In the genomic region with DNA sequence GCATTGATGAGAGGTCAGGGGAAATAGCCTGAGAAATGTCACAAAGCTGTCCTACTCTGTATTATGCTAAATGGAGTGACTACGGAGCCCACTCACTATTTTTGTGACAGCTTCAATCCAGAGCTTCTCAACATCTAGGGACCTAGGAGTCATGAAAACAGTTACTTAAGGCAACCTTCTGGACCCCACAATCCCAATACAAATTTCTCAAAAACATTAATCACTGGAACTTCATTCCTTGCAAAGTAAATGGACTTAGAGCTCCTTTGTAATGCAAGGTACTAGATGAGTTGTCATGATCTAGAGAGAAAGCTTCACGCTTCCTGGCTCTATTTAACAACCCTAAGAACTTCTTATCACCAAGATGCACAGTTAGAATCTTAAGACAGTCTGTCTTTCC, we compare ENCODE assay signal across 13 cellular contexts. TPM values are rescaled to one million over a fixed set of nuclear protein-coding genes. Genes with fewer than 3 reads are reported as not detected.
DNase-seq lines count a peak whose midpoint lies in the region; ATAC-seq, FAIRE-seq and TF ChIP-seq lines count a peak whose summit lies in the region.
"Had no signal": no experiment of that assay in that cellular context is flagged by ENCODE, and none has a peak within 500 bp of the region (broad histone marks: within the 10 kb centered on the region; RNA-seq: fewer than 3 reads in every experiment).

No MANE protein-coding gene starts in this region.

- no peaks in the 10 kb centered on the region for H3K27me3 ChIP-seq in PC-3 (ENCODE audit: low read length)
- no peaks in the 10 kb centered on the region for H3K27me3 ChIP-seq in H1 (replicated peaks in 1 of 4; ENCODE audit: control insufficient read depth in 3 of 4, extremely low read depth in 1 of 4, insufficient read depth in 3 of 4, low read length in 3 of 4)
- no peaks in the 10 kb centered on the region for H3K27me3 ChIP-seq in smooth muscle cell (ENCODE audit: low read depth)
- no peaks in the 10 kb centered on the region for H3K27me3 ChIP-seq in prostate gland (replicated peaks; ENCODE audit: insufficient read depth)

- CTCF ChIA-PET in activated naive CD4-positive, alpha-beta T cell treated with anti-CD3 and anti-CD28 coated beads for 36 hours (lab: Charles Lee), result interaction anchor here (0.6 to 0.9 kb wide), 2 partner anchors 29 to 306 kb away, joined by 3 read pairs; no protein-coding TSS in a partner anchor
- CTCF ChIA-PET in PC-3 (lab: Charles Lee), result interaction anchor here (0.6 kb wide), 1 partner anchor 450 kb away, joined by 4 read pairs; no protein-coding TSS in a partner anchor
- CTCF ChIA-PET in H1 (lab: Charles Lee; ENCODE audit: partially characterized antibody), result interaction anchor here (1.7 kb wide), 1 partner anchor 72 kb away, joined by 4 read pairs; no protein-coding TSS in a partner anchor

- peaks cover 18% of the 10 kb centered on the region for H3K4me1 Mint-ChIP-seq in activated naive CD4-positive, alpha-beta T cell treated with anti-CD3 and anti-CD28 coated beads for 36 hours (ENCODE audit: low read depth)
- H3K4me1 Mint-ChIP-seq in stimulated activated effector memory CD8-positive, alpha-beta T cell treated with anti-CD3 and anti-CD28 coated beads, Interleukin-12 subunit alpha, Interleukin-12 subunit beta, amount 100 ng/mL, for 72 hours, result peaks cover 30% of the 10 kb centered on the region

- no peak overlapping the region for H2AK5ac ChIP-seq in H1 (ENCODE audit: low read depth, low read length)

- ATAC-seq in PC-3, result no peak
- no peak for ATAC-seq in stimulated activated effector memory CD8-positive, alpha-beta T cell treated with anti-CD3 and anti-CD28 coated beads, Interleukin-12 subunit alpha, Interleukin-12 subunit beta, amount 100 ng/mL, for 72 hours
- ATAC-seq in HG03108 (IDR thresholded peaks at IDR 0.05; ENCODE audit: unreplicated experiment), result no peak

- H3K36me3 ChIP-seq in PC-3 (ENCODE audit: low read depth, low read length) (no peaks in the 10 kb centered on the region), H1 (ENCODE audit: control insufficient read depth in 2 of 4, insufficient read depth in 4 of 4, low read length in 3 of 4) (no peaks in the 10 kb centered on the region), smooth muscle cell (ENCODE audit: low read depth) (no peaks in the 10 kb centered on the region), prostate gland (no peaks in the 10 kb centered on the region)

- H4K91ac ChIP-seq in H1 (replicated peaks; ENCODE audit: insufficient read length, low read length), result no peak overlapping the region

- no peak overlapping the region for H2BK120ac ChIP-seq in H1 (replicated peaks; ENCODE audit: low read depth, low read length)

- no TSS peak for BruUV-seq in PC-3 (replicated peaks; lab: Mats Ljungman, UMichigan)

- TF ChIP-seq CTCF in PC-3 (conservative IDR thresholded peaks at IDR 0.05; ENCODE audit: low read depth, low read length) (no peak), H1 (IDR thresholded peaks at IDR 0.05; ENCODE audit: control extremely low read depth in 1 of 3, insufficient read depth in 1 of 3, low read depth in 1 of 3, low read length in 3 of 3) (no peak), smooth muscle cell (IDR thresholded peaks at IDR 0.05; ENCODE audit: borderline replicate concordance, insufficient read depth, poor library complexity, severe bottlenecking) (no peak), prostate gland (IDR thresholded peaks at IDR 0.05) (no peak)

- TF ChIP-seq EP300 in H1 (IDR thresholded peaks at IDR 0.05; ENCODE audit: borderline replicate concordance in 1 of 2, low read depth in 2 of 2, low read length in 2 of 2), result no peak

- H3K9me3 ChIP-seq in PC-3 (ENCODE audit: low read length), result no peaks in the 10 kb centered on the region
- H3K9me3 ChIP-seq in H1 (ENCODE audit: insufficient read depth in 2 of 2, low read depth in 1 of 2, low read length in 1 of 2), result no peaks in the 10 kb centered on the region
- H3K9me3 ChIP-seq in smooth muscle cell (replicated peaks; ENCODE audit: low read depth), result no peaks in the 10 kb centered on the region
- H3K9me3 ChIP-seq in prostate gland, result no peaks in the 10 kb centered on the region

- H3K4me3 ChIP-seq in PC-3 (ENCODE audit: low read length) (no peak overlapping the region), H1 (ENCODE audit: extremely low read depth in 1 of 4, insufficient read depth in 2 of 4, low read depth in 3 of 4, low read length in 4 of 4) (peak overlapping the region in 1 of 4 experiments; percentile 98; a peak in 2 of 8 replicates), smooth muscle cell (no peak overlapping the region), prostate gland (no peak overlapping the region)

- POLR2A ChIA-PET in PC-3 (lab: Charles Lee; ENCODE audit: unreplicated experiment) (no interaction called here), H1 (lab: Charles Lee; ENCODE audit: partially characterized antibody) (interaction anchor here (2.7 kb wide), 1 partner anchor 14 kb away, joined by 11 read pairs; no protein-coding TSS in a partner anchor)

- H3K9me2 ChIP-seq in PC-3 (replicated peaks; ENCODE audit: low read length), result no peaks in the 10 kb centered on the region

- no peak overlapping the region for H2BK15ac ChIP-seq in H1 (ENCODE audit: low read length)

- H2BK20ac ChIP-seq in H1 (ENCODE audit: low read length), result no peak overlapping the region

- no peak overlapping the region for H4K8ac ChIP-seq in H1 (ENCODE audit: extremely low read depth, insufficient read depth, low read length)

- no peaks in the 10 kb centered on the region for H3F3A ChIP-seq in PC-3 (ENCODE audit: low read length, unreplicated experiment)
- no peaks in the 10 kb centered on the region for H3F3A ChIP-seq in smooth muscle cell (ENCODE audit: low read depth)

- no peak overlapping the region for H3K27ac ChIP-seq in PC-3 (ENCODE audit: low read length)
- no peak overlapping the region for H3K27ac ChIP-seq in H1 (ENCODE audit: low read depth, low read length)
- H3K27ac ChIP-seq in smooth muscle cell (ENCODE audit: low read depth), result no peak overlapping the region
- H3K27ac ChIP-seq in prostate gland, result no peak overlapping the region

- no peaks in the 10 kb centered on the region for H4K20me1 ChIP-seq in PC-3 (ENCODE audit: low read length)
- H4K20me1 ChIP-seq in H1 (replicated peaks in 1 of 2; ENCODE audit: control insufficient read depth in 1 of 2, insufficient read depth in 2 of 2, low read length in 2 of 2), result peaks cover 0 to 1% of the 10 kb centered on the region in 2 experiments
- peaks cover 10% of the 10 kb centered on the region for H4K20me1 ChIP-seq in smooth muscle cell (ENCODE audit: low read depth)

- peak overlapping the region; percentile 95; the same call in 1 of the 2 replicates for H3K4me2 ChIP-seq in PC-3 (ENCODE audit: low read length)
- H3K4me2 ChIP-seq in H1 (ENCODE audit: insufficient read depth in 1 of 2, low read depth in 2 of 2, low read length in 2 of 2), result peak overlapping the region; percentile 79 to 93; a peak in 3 of 4 replicates
- H3K4me2 ChIP-seq in smooth muscle cell, result peak overlapping the region; percentile 82

- no peaks in the 10 kb centered on the region for H3K79me1 ChIP-seq in H1 (ENCODE audit: low read depth, low read length)

- no peak overlapping the region for H2BK5ac ChIP-seq in H1 (ENCODE audit: low read depth, low read length)

- WGBS in H1 (ENCODE audit: extremely low coverage in 1 of 2, insufficient coverage in 1 of 2, insufficient read length in 1 of 2, insufficient replicate concordance in 2 of 2, low coverage in 1 of 2, low lambda C conversion rate in 2 of 2, missing lambda C conversion rate in 1 of 2), 2 experiments, result 100% methylated on average over 2 of the region's 2 CpGs; no CpG with 5 or more reads in 1 of the 2 experiments
- WGBS in smooth muscle cell (ENCODE audit: low lambda C conversion rate), result 88% methylated on average over 2 of the region's 2 CpGs
- 92% methylated on average over 2 of the region's 2 CpGs for WGBS in prostate gland

- H2BK12ac ChIP-seq in H1 (ENCODE audit: low read depth, low read length), result no peak overlapping the region

- no peaks in the 10 kb centered on the region for H3K36me3 Mint-ChIP-seq in activated naive CD4-positive, alpha-beta T cell treated with anti-CD3 and anti-CD28 coated beads for 36 hours (ENCODE audit: low read depth)
- peaks cover 17% of the 10 kb centered on the region for H3K36me3 Mint-ChIP-seq in stimulated activated effector memory CD8-positive, alpha-beta T cell treated with anti-CD3 and anti-CD28 coated beads, Interleukin-12 subunit alpha, Interleukin-12 subunit beta, amount 100 ng/mL, for 72 hours

- no peak for TF ChIP-seq RAD21 in H1 (IDR thresholded peaks at IDR 0.05 in 1 of 2, conservative IDR thresholded peaks at IDR 0.05 in 1 of 2; ENCODE audit: low read depth in 2 of 2, low read length in 2 of 2)

- no peak overlapping the region for H3K18ac ChIP-seq in H1 (ENCODE audit: extremely low read depth, low read length)

- H4K5ac ChIP-seq in H1 (ENCODE audit: insufficient read length, low read depth, low read length), result no peak overlapping the region

- no peak overlapping the region for H3K27ac Mint-ChIP-seq in activated naive CD4-positive, alpha-beta T cell treated with anti-CD3 and anti-CD28 coated beads for 36 hours
- H3K27ac Mint-ChIP-seq in stimulated activated effector memory CD8-positive, alpha-beta T cell treated with anti-CD3 and anti-CD28 coated beads, Interleukin-12 subunit alpha, Interleukin-12 subunit beta, amount 100 ng/mL, for 72 hours, result no peak overlapping the region

- no peaks in the 10 kb centered on the region for H3K27me3 Mint-ChIP-seq in activated naive CD4-positive, alpha-beta T cell treated with anti-CD3 and anti-CD28 coated beads for 36 hours (ENCODE audit: low read depth)

- H3K4me3 Mint-ChIP-seq in activated naive CD4-positive, alpha-beta T cell treated with anti-CD3 and anti-CD28 coated beads for 36 hours, result peak overlapping the region; percentile 86
- H3K4me3 Mint-ChIP-seq in stimulated activated effector memory CD8-positive, alpha-beta T cell treated with anti-CD3 and anti-CD28 coated beads, Interleukin-12 subunit alpha, Interleukin-12 subunit beta, amount 100 ng/mL, for 72 hours, result no peak overlapping the region

- no peak overlapping the region for H3K9ac ChIP-seq in PC-3 (ENCODE audit: low read length)
- no peak overlapping the region for H3K9ac ChIP-seq in H1 (replicated peaks in 1 of 4; ENCODE audit: extremely low read depth in 1 of 4, low read depth in 3 of 4, low read length in 3 of 4)
- no peak overlapping the region for H3K9ac ChIP-seq in smooth muscle cell (ENCODE audit: low read depth)

- DNase-seq in activated naive CD4-positive, alpha-beta T cell treated with anti-CD3 and anti-CD28 coated beads for 36 hours, result no peak
- DNase-seq in activated naive CD4-positive, alpha-beta T cell treated with anti-CD3 and anti-CD28 coated beads, Interleukin-2, amount 50 U/mL, for 16 hours, result no peak
- DNase-seq in PC-3 (no peak), H1 (ENCODE audit: low read depth in 1 of 2, low spot score in 2 of 2) (no peak), smooth muscle cell (lab: John Stamatoyannopoulos, UW; ENCODE audit: unreplicated experiment) (no peak), prostate gland (ENCODE audit: low spot score) (no peak)
- no peak for DNase-seq in stimulated activated effector memory CD8-positive, alpha-beta T cell treated with anti-CD3 and anti-CD28 coated beads, Interleukin-12 subunit alpha, Interleukin-12 subunit beta, amount 100 ng/mL, for 72 hours (ENCODE audit: low spot score in 2 of 2)
- DNase-seq: cortex of kidney; GF-D8; NCI-H345; stimulated activated CD8-positive, alpha-beta memory T cell treated with anti-CD3 and anti-CD28 coated beads, Interleukin-4, amount 100 ng/mL, for 48 hours had no signal

- no peak overlapping the region for H2AFZ ChIP-seq in PC-3 (ENCODE audit: low read length)
- no peak overlapping the region for H2AFZ ChIP-seq in H1 (ENCODE audit: low read length)
- no peak overlapping the region for H2AFZ ChIP-seq in smooth muscle cell (ENCODE audit: low read depth)

- H3K4ac ChIP-seq in H1 (replicated peaks; ENCODE audit: insufficient read length, low read depth, low read length), result no peak overlapping the region

- H3K14ac ChIP-seq in H1 (ENCODE audit: insufficient read length), result no peak overlapping the region

- H3K9me3 Mint-ChIP-seq in activated naive CD4-positive, alpha-beta T cell treated with anti-CD3 and anti-CD28 coated beads for 36 hours, result no peaks in the 10 kb centered on the region
- H3K9me3 Mint-ChIP-seq in stimulated activated effector memory CD8-positive, alpha-beta T cell treated with anti-CD3 and anti-CD28 coated beads, Interleukin-12 subunit alpha, Interleukin-12 subunit beta, amount 100 ng/mL, for 72 hours, result no peaks in the 10 kb centered on the region

- peaks cover 12% of the 10 kb centered on the region for H3K23me2 ChIP-seq in H1 (ENCODE audit: low read depth, low read length)

- intact Hi-C loops in activated naive CD4-positive, alpha-beta T cell treated with anti-CD3 and anti-CD28 coated beads for 36 hours (cut with micrococcal nuclease), result loop anchor here (10.0 kb wide), 1 partner anchor 1653 kb away; no protein-coding TSS in a partner anchor
- intact Hi-C loops in PC-3 (cut with micrococcal nuclease), result loop anchor here (5.0 to 10.0 kb wide), 3 partner anchors 209 to 1653 kb away; partner anchors contain the start of genes MBNL2 and UGGT2
- intact Hi-C loops in prostate gland (cut with DNase I), result loop anchor here (5.0 kb wide), 3 partner anchors 64 to 319 kb away; partner anchors contain the start of gene MBNL2

- H3K23ac ChIP-seq in H1 (ENCODE audit: insufficient read length), result no peak overlapping the region

- no peak for FAIRE-seq in H1 (lab: Jason Lieb, UNC)
- FAIRE-seq: islet of Langerhans had no signal

- H3K79me2 ChIP-seq in PC-3 (ENCODE audit: low read length) (peaks cover 19% of the 10 kb centered on the region), H1 (ENCODE audit: control insufficient read depth in 1 of 2, insufficient read depth in 2 of 2, low read length in 2 of 2) (peaks cover 0 to 20% of the 10 kb centered on the region in 2 experiments; a peak in 2 of 4 replicates), smooth muscle cell (ENCODE audit: low read depth) (peaks cover 20% of the 10 kb centered on the region)

- H3K56ac ChIP-seq in H1 (replicated peaks; ENCODE audit: insufficient read length, low read depth, low read length), result no peak overlapping the region

- peaks cover 9% of the 10 kb centered on the region for H3K4me1 ChIP-seq in PC-3 (ENCODE audit: insufficient read depth, low read length)
- peaks cover 0 to 3% (median 1%) of the 10 kb centered on the region in 4 experiments; a peak in 3 of 7 replicates for H3K4me1 ChIP-seq in H1 (replicated peaks in 1 of 4; ENCODE audit: control insufficient read depth in 3 of 4, insufficient read depth in 4 of 4, low read length in 3 of 4)
- H3K4me1 ChIP-seq in smooth muscle cell (ENCODE audit: low read depth), result peaks cover 21% of the 10 kb centered on the region
- no peaks in the 10 kb centered on the region for H3K4me1 ChIP-seq in prostate gland (replicated peaks)

- TF ChIP-seq POLR2A in H1 (IDR thresholded peaks at IDR 0.05; ENCODE audit: control extremely low read depth in 1 of 2, low read depth in 2 of 2, low read length in 2 of 2), result no peak
- TF ChIP-seq POLR2A in prostate gland (IDR thresholded peaks at IDR 0.05), result no peak

RNA-seq across cellular contexts. Expression of gene RAP2A, which starts 2.6 kb away (rescaled TPM):
- 10 to 100 TPM in 1 of 2 experiments, 1 to 10 TPM in 1; 9.9 to 10.8 TPM for total RNA-seq in activated naive CD4-positive, alpha-beta T cell treated with anti-CD3 and anti-CD28 coated beads for 36 hours
- total RNA-seq in PC-3 (2014; rRNA removed), result 15.2 and 20.3 TPM in 2 replicates
- total RNA-seq in H1 (2021; fragmentation: NEBNext Ultra II Directional; extraction: Animal tissue kit (Norgen Biotek cat#: 25700)), result 43.4 and 45.3 TPM in 2 replicates
- polyA plus RNA-seq in H1 (2011; rRNA removed), result 4.4 and 8.4 TPM in 2 replicates
- polyA plus RNA-seq in H1 (2011; cell fraction: cytosol; rRNA removed), result 8.7 TPM
- 20.2 TPM for polyA plus RNA-seq in H1 (2011; cell fraction: nucleus; rRNA removed)
- 21.1 to 23.8 TPM (median 22.2 TPM) in 4 replicates for polyA plus RNA-seq in H1 (2012, experiment 1 of 2)
- polyA plus RNA-seq in H1 (2012, experiment 2 of 2), result 1.5 TPM
- 17.4 TPM for polyA plus RNA-seq in H1 (2013, experiment 1 of 2)
- polyA plus RNA-seq in H1 (2013, experiment 2 of 2), result 16.5 TPM
- polyA minus RNA-seq in H1 (2011; rRNA and poly(A)+ RNA removed), result 46.9 and 56.4 TPM in 2 replicates
- polyA minus RNA-seq in H1 (2011; cell fraction: cytosol; rRNA and poly(A)+ RNA removed), result 30.4 TPM
- 74.9 TPM for polyA minus RNA-seq in H1 (2011; cell fraction: nucleus; rRNA and poly(A)+ RNA removed)
- total RNA-seq in smooth muscle cell, result 24.1 and 34.3 TPM in 2 replicates
- 8.5 and 9.8 TPM in 2 replicates for polyA plus RNA-seq in smooth muscle cell
- 10 to 100 TPM in 1 of 2 donors, 1 to 10 TPM in 1; 7.5 to 11.6 TPM for total RNA-seq in prostate gland
